In the genomic region with DNA sequence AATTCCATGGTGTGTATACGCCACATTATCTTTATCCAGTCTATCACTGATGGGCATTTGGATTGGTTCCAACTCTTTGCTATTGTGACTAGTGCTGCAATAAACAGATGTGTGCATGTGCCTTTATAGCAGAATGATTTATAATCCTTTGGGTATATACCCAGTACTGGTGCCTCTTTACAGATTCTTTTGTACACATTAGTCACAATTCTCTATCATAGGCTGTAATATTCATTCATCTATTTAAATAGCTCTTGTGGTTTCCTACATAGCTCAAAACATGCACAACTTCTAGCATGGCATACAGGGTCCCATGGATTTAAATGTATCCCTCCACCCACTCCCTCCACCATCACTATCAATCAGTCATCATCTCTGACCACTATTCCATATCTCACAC, we compare ENCODE assay signal across 26 cellular contexts.
"Had no signal": no experiment of that assay in that cellular context is flagged by ENCODE, and none has a peak within 500 bp of the region (broad histone marks: within the 10 kb centered on the region; RNA-seq: fewer than 3 reads in every experiment).

No MANE protein-coding gene starts in this region.

- H3K36me3 ChIP-seq: stomach, suprapubic skin, thoracic aorta, thyroid gland, tibial artery, tibial nerve, transverse colon, upper lobe of left lung, upper lobe of right lung, uterus, vagina had no signal

- ATAC-seq: stimulated activated effector memory CD8-positive, alpha-beta T cell treated with anti-CD3 and anti-CD28 coated beads, Interleukin-12 subunit alpha, Interleukin-12 subunit beta, amount 100 ng/mL, for 72 hours; stimulated activated memory B cell treated with anti-CD40 and anti-IgM and Interleukin-4, amounts not matched to agents 10 μg/mL and 1 μg/mL and 100 μg/mL, for 72 hours; stimulated activated naive B cell treated with anti-CD40 and anti-IgM and Interleukin-4, amounts not matched to agents 10 μg/mL and 1 μg/mL and 100 μg/mL, for 72 hours; stimulated activated naive CD8-positive, alpha-beta T cell treated with anti-CD3 and anti-CD28 coated beads, Interleukin-15, amount 100 ng/mL, for 72 hours; stimulated activated naive CD8-positive, alpha-beta T cell treated with anti-CD3 and anti-CD28 coated beads, Interleukin-15, Interleukin-2, amounts not matched to agents 100 U/mL and 50 U/mL, for 24 hours; upper lobe of right lung had no signal

- H3K27ac ChIP-seq: stomach, suprapubic skin, testis, thoracic aorta, thyroid gland, tibial artery, tibial nerve, transverse colon, upper lobe of left lung, upper lobe of right lung, uterus, vagina had no signal

- H3K4me1 ChIP-seq: stomach, suprapubic skin, testis, thyroid gland, tibial artery, tibial nerve, transverse colon, upper lobe of left lung, upper lobe of right lung, uterus, vagina had no signal

- DNase-seq: stimulated activated CD4-positive, alpha-beta T cell treated with anti-CD3 and anti-CD28 coated beads, Interleukin-2, amount 100 ng/mL, for 48 hours; stimulated activated CD4-positive, alpha-beta T cell treated with anti-CD3 and anti-CD28 coated beads, Interleukin-4, amount 100 ng/mL, for 1 hour; stimulated activated CD4-positive, alpha-beta T cell treated with anti-CD3 and anti-CD28 coated beads, Interleukin-4, amount 100 ng/mL, for 24 hours; stimulated activated CD4-positive, alpha-beta T cell treated with anti-CD3 and anti-CD28 coated beads, Interleukin-4, amount 100 ng/mL, for 4 hours; stimulated activated CD8-positive, alpha-beta memory T cell treated with anti-CD3 and anti-CD28 coated beads, Interleukin-4, amount 100 ng/mL, for 48 hours; stimulated activated naive B cell treated with anti-CD40 and anti-IgM and Interleukin-4, amounts not matched to agents 10 μg/mL and 1 μg/mL and 100 μg/mL, for 72 hours; stimulated activated naive CD4-positive, alpha-beta T cell; stimulated activated naive CD4-positive, alpha-beta T cell treated with Interleukin-2 at 50 U/mL for 16 hours; stimulated activated naive CD8-positive, alpha-beta T cell treated with anti-CD3 and anti-CD28 coated beads, Interleukin-15, amount 100 ng/mL, for 72 hours; stimulated activated naive CD8-positive, alpha-beta T cell treated with anti-CD3 and anti-CD28 coated beads, Interleukin-15, Interleukin-2, amounts not matched to agents 100 U/mL and 50 U/mL, for 24 hours; stomach; substantia nigra; testis; thyroid gland; tibial artery; transverse colon; trophoblast cell; upper lobe of left lung; upper lobe of right lung; uterus had no signal

- H3K27me3 ChIP-seq: stomach, suprapubic skin, testis, thyroid gland, tibial artery, tibial nerve, transverse colon, upper lobe of left lung, upper lobe of right lung, uterus, vagina had no signal

- H3K4me3 ChIP-seq: stomach, suprapubic skin, testis, thoracic aorta, thyroid gland, tibial artery, tibial nerve, transverse colon, upper lobe of left lung, upper lobe of right lung, uterus, vagina had no signal

- H3K9me3 ChIP-seq: stomach, suprapubic skin, testis, thoracic aorta, thyroid gland, tibial artery, tibial nerve, transverse colon, upper lobe of left lung, upper lobe of right lung, uterus, vagina had no signal
